29 cellular contexts compared by ENCODE assay signal in genomic region chr4:182346675-182347375, GRCh38.
"Had no signal": no experiment of that assay in that cellular context is flagged by ENCODE, and none has a peak within 500 bp of the region (broad histone marks: within the 10 kb centered on the region; RNA-seq: fewer than 3 reads in every experiment).

No MANE protein-coding gene starts in this region.

- FAIRE-seq: endothelial cell of umbilical vein had no signal

- H3K4me3 ChIP-seq: breast epithelium, gastroesophageal sphincter, sigmoid colon, smooth muscle cell, stomach, thyroid gland had no signal

- H3K4me1 Mint-ChIP-seq: activated CD4-positive, alpha-beta memory T cell treated with anti-CD3 and anti-CD28 coated beads, Interleukin-2, amount 10 ng/mL, durations not matched to agents 7 days and 5 days; activated CD4-positive, alpha-beta T cell treated with anti-CD3 and anti-CD28 coated beads, Interleukin-2, amount 10 ng/mL, durations not matched to agents 7 days and 5 days; activated naive CD4-positive, alpha-beta T cell treated with anti-CD3 and anti-CD28 coated beads, Interleukin-2, amount 50 U/mL, for 24 hours; activated naive CD8-positive, alpha-beta T cell treated with anti-CD3 and anti-CD28 coated beads, Interleukin-2, amount 50 U/mL, for 24 hours; immature natural killer cell; naive B cell; stimulated activated naive B cell treated with anti-CD40 and anti-IgM and Interleukin-4, amounts not matched to agents 10 μg/mL and 1 μg/mL and 100 μg/mL, for 72 hours; T-helper 17 cell had no signal

- H3K36me3 ChIP-seq: breast epithelium, gastroesophageal sphincter, sigmoid colon, stomach, thyroid gland had no signal

- H3K4me1 ChIP-seq: breast epithelium, gastroesophageal sphincter, sigmoid colon, stomach, thyroid gland had no signal

- DNase-seq: activated CD4-positive, alpha-beta memory T cell treated with anti-CD3 and anti-CD28 coated beads, Interleukin-2, amount 10 ng/mL, durations not matched to agents 7 days and 5 days; activated CD4-positive, alpha-beta T cell treated with anti-CD3 and anti-CD28 coated beads, Interleukin-2, amount 10 ng/mL, durations not matched to agents 7 days and 5 days; activated CD4-positive, CD25-positive, alpha-beta regulatory T cell treated with anti-CD3 and anti-CD28 coated beads, Interleukin-2, amount 50 U/mL, for 72 hours; activated CD8-positive, alpha-beta memory T cell treated with anti-CD3 and anti-CD28 coated beads, Interleukin-2, amount 50 U/mL, for 48 hours; activated naive CD8-positive, alpha-beta T cell treated with anti-CD3 and anti-CD28 coated beads, Interleukin-2, amount 50 U/mL, for 24 hours; activated T-cell treated with anti-CD3 and anti-CD28 coated beads, Interleukin-2, amount 50 U/mL, for 4 hours; amygdala; central memory CD4-positive, alpha-beta T cell; head of caudate nucleus; hypothalamus; immature natural killer cell; left ventricle myocardium superior; mammary epithelial cell; naive B cell; sigmoid colon; stimulated activated CD4-positive, alpha-beta T cell treated with anti-CD3 and anti-CD28 coated beads, Interleukin-15, amount 100 ng/mL, for 24 hours; stimulated activated CD4-positive, alpha-beta T cell treated with anti-CD3 and anti-CD28 coated beads, Interleukin-2, amount 100 ng/mL, for 24 hours; stimulated activated naive B cell treated with anti-CD40 and anti-IgM and Interleukin-4, amounts not matched to agents 10 μg/mL and 1 μg/mL and 100 μg/mL, for 72 hours; stomach; T-helper 17 cell; thyroid gland had no signal

- H3K4me3 Mint-ChIP-seq: activated CD4-positive, alpha-beta memory T cell treated with anti-CD3 and anti-CD28 coated beads, Interleukin-2, amount 10 ng/mL, durations not matched to agents 7 days and 5 days; activated CD4-positive, alpha-beta T cell treated with anti-CD3 and anti-CD28 coated beads, Interleukin-2, amount 10 ng/mL, durations not matched to agents 7 days and 5 days; activated naive CD4-positive, alpha-beta T cell treated with anti-CD3 and anti-CD28 coated beads, Interleukin-2, amount 50 U/mL, for 24 hours; activated naive CD8-positive, alpha-beta T cell treated with anti-CD3 and anti-CD28 coated beads, Interleukin-2, amount 50 U/mL, for 24 hours; activated T-cell treated with anti-CD3 and anti-CD28 coated beads, Interleukin-2, amount 50 U/mL, for 4 hours; immature natural killer cell; mesothelial cell of epicardium; naive B cell; neural crest cell; stimulated activated naive B cell treated with anti-CD40 and anti-IgM and Interleukin-4, amounts not matched to agents 10 μg/mL and 1 μg/mL and 100 μg/mL, for 72 hours; T-helper 17 cell had no signal

- H3K4me2 ChIP-seq: smooth muscle cell had no signal

- ATAC-seq: activated naive CD8-positive, alpha-beta T cell treated with anti-CD3 and anti-CD28 coated beads, Interleukin-2, amount 50 U/mL, for 24 hours; activated T-cell treated with anti-CD3 and anti-CD28 coated beads, Interleukin-2, amount 50 U/mL, for 4 hours; gastroesophageal sphincter; left ventricle myocardium superior; stimulated activated naive B cell treated with anti-CD40 and anti-IgM and Interleukin-4, amounts not matched to agents 10 μg/mL and 1 μg/mL and 100 μg/mL, for 72 hours; T-helper 17 cell had no signal

- H3K36me3 Mint-ChIP-seq: activated naive CD4-positive, alpha-beta T cell treated with anti-CD3 and anti-CD28 coated beads, Interleukin-2, amount 50 U/mL, for 24 hours; immature natural killer cell; naive B cell; stimulated activated naive B cell treated with anti-CD40 and anti-IgM and Interleukin-4, amounts not matched to agents 10 μg/mL and 1 μg/mL and 100 μg/mL, for 72 hours had no signal

- H3K27me3 ChIP-seq: breast epithelium, sigmoid colon, stomach, thyroid gland had no signal

- H3K9me3 ChIP-seq: breast epithelium, gastroesophageal sphincter, sigmoid colon, stomach, thyroid gland had no signal

- H3K9me3 Mint-ChIP-seq: activated CD4-positive, alpha-beta memory T cell treated with anti-CD3 and anti-CD28 coated beads, Interleukin-2, amount 10 ng/mL, durations not matched to agents 7 days and 5 days; activated CD4-positive, alpha-beta T cell treated with anti-CD3 and anti-CD28 coated beads, Interleukin-2, amount 10 ng/mL, durations not matched to agents 7 days and 5 days; activated naive CD8-positive, alpha-beta T cell treated with anti-CD3 and anti-CD28 coated beads, Interleukin-2, amount 50 U/mL, for 24 hours; activated T-helper 2 cell treated with anti-CD3 and anti-CD28 coated beads, Interferon-gamma antibody, Interleukin-2, Interleukin-4, amounts not matched to agents 10 μg/mL and 5 μg/mL and 100 μg/mL, durations not matched to agents 14 hours and 24 hours and 36 hours; stimulated activated naive B cell treated with anti-CD40 and anti-IgM and Interleukin-4, amounts not matched to agents 10 μg/mL and 1 μg/mL and 100 μg/mL, for 72 hours had no signal

- H3K27ac ChIP-seq: breast epithelium, gastroesophageal sphincter, sigmoid colon, stomach, thyroid gland had no signal

- H3K27me3 Mint-ChIP-seq: activated CD4-positive, alpha-beta memory T cell treated with anti-CD3 and anti-CD28 coated beads, Interleukin-2, amount 10 ng/mL, durations not matched to agents 7 days and 5 days; activated CD4-positive, alpha-beta T cell treated with anti-CD3 and anti-CD28 coated beads, Interleukin-2, amount 10 ng/mL, durations not matched to agents 7 days and 5 days had no signal

- H3K27ac Mint-ChIP-seq: activated CD4-positive, alpha-beta memory T cell treated with anti-CD3 and anti-CD28 coated beads, Interleukin-2, amount 10 ng/mL, durations not matched to agents 7 days and 5 days; activated CD4-positive, alpha-beta T cell treated with anti-CD3 and anti-CD28 coated beads, Interleukin-2, amount 10 ng/mL, durations not matched to agents 7 days and 5 days; activated naive CD4-positive, alpha-beta T cell treated with anti-CD3 and anti-CD28 coated beads, Interleukin-2, amount 50 U/mL, for 24 hours; activated naive CD8-positive, alpha-beta T cell treated with anti-CD3 and anti-CD28 coated beads, Interleukin-2, amount 50 U/mL, for 24 hours; activated T-helper 2 cell treated with anti-CD3 and anti-CD28 coated beads, Interferon-gamma antibody, Interleukin-2, Interleukin-4, amounts not matched to agents 10 μg/mL and 5 μg/mL and 100 μg/mL, durations not matched to agents 14 hours and 24 hours and 36 hours; immature natural killer cell; mesothelial cell of epicardium; naive B cell; stimulated activated naive B cell treated with anti-CD40 and anti-IgM and Interleukin-4, amounts not matched to agents 10 μg/mL and 1 μg/mL and 100 μg/mL, for 72 hours; T-helper 17 cell had no signal
